8 cellular contexts compared by ENCODE assay signal in the genomic region with DNA sequence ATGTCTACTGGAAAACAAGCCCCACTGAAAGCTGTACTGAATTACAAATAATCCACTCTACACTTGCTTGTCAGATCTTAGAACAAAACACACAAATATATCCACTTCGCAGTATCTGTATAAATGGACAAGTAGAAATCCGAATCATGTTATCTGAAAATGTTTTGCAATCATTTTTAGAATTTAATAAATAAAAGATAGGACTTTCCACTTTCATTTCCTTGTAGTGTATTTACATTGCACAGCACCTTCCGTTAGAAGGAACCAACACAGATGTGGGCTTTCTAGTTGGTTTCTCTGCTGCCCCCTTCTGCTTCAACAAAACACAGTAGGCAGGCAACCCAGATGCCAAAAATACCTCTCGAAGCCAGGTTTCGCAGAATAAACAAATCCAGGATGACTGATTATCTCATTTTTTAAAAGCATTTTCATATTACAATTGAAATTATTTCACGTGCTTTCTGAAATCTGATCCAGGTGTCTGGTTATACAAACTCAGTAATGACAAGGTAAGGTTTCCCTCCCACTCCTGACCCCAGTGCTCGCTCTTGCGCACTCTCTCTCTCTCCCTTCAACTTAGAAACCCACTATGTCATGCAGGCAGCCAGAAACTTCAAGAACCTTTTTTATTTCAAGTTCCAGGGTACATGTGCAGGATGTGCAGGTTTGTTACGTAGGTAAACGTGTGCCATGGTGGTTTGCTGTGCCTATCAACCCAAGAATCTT.
A peak's percentile ranks its signal among the peaks of the same experiment; 100 is the strongest.
DNase-seq lines count a peak whose midpoint lies in the region; ATAC-seq and TF ChIP-seq lines count a peak whose summit lies in the region.

No MANE protein-coding gene starts in this region.

- POLR2A ChIA-PET in CD4-positive, alpha-beta T cell (lab: Charles Lee): no interaction called here
- POLR2A ChIA-PET in activated B cell treated with CpG ODN at 0.5 μM for 24 hours (lab: Charles Lee): interaction anchor here (0.8 kb wide), 1 partner anchor 162 kb away, joined by 5 read pairs; no protein-coding TSS in a partner anchor

- H3K4me3 ChIP-seq in effector memory CD4-positive, alpha-beta T cell (ENCODE audit: insufficient read depth, low read depth, low read length, poor library complexity, severe bottlenecking): no peak overlapping the region
- H3K4me3 ChIP-seq in mucosa of descending colon (no peak overlapping the region), ovary (no peak overlapping the region)

- TF ChIP-seq CTCF in CD4-positive, alpha-beta T cell (IDR thresholded peaks at IDR 0.05): peak; percentile 67
- no peak for TF ChIP-seq CTCF in activated B cell treated with CpG ODN at 0.5 μM for 24 hours (IDR thresholded peaks at IDR 0.05)
- TF ChIP-seq CTCF in mucosa of descending colon (IDR thresholded peaks at IDR 0.05): no peak
- peak in 1 of 3 donors; percentile 24 for TF ChIP-seq CTCF in ovary (IDR thresholded peaks at IDR 0.05)

- no peak for TF ChIP-seq POLR2A in ovary (IDR thresholded peaks at IDR 0.05)

- peak overlapping the region; percentile 88 for H3K27ac Mint-ChIP-seq in CD4-positive, alpha-beta T cell
- H3K27ac Mint-ChIP-seq in activated B cell treated with CpG ODN at 0.5 μM for 24 hours: peak overlapping the region; percentile 35

- CTCF ChIA-PET in CD4-positive, alpha-beta T cell (lab: Charles Lee): no interaction called here
- CTCF ChIA-PET in activated B cell treated with CpG ODN at 0.5 μM for 24 hours (lab: Charles Lee): interaction anchor here (0.9 kb wide), 1 partner anchor 964 kb away, joined by 3 read pairs; no protein-coding TSS in a partner anchor

- H3K4me1 ChIP-seq in effector memory CD4-positive, alpha-beta T cell (ENCODE audit: control insufficient read depth, insufficient read depth, low read length, poor library complexity, severe bottlenecking): no peaks in the 10 kb centered on the region
- H3K4me1 ChIP-seq in mucosa of descending colon (ENCODE audit: low read depth) (peaks cover 3% of the 10 kb centered on the region), ovary (ENCODE audit: insufficient read depth) (peaks cover 1% of the 10 kb centered on the region)

- no peaks in the 10 kb centered on the region for H3K36me3 ChIP-seq in effector memory CD4-positive, alpha-beta T cell (ENCODE audit: control insufficient read depth, insufficient read depth, low read length)
- H3K36me3 ChIP-seq in mucosa of descending colon (ENCODE audit: low read depth): no peaks in the 10 kb centered on the region
- H3K36me3 ChIP-seq in ovary: no peaks in the 10 kb centered on the region

- no peaks in the 10 kb centered on the region for H3K27me3 ChIP-seq in CD4-positive, alpha-beta T cell (ENCODE audit: control insufficient read depth, insufficient read depth, low read length)
- no peaks in the 10 kb centered on the region for H3K27me3 ChIP-seq in effector memory CD4-positive, alpha-beta T cell (replicated peaks; ENCODE audit: control insufficient read depth, insufficient read depth, low read length, poor library complexity, severe bottlenecking)
- H3K27me3 ChIP-seq in ovary: no peaks in the 10 kb centered on the region

- peak overlapping the region; percentile 34 for H3K27ac ChIP-seq in CD4-positive, alpha-beta T cell (ENCODE audit: low read depth, low read length)
- H3K27ac ChIP-seq in effector memory CD4-positive, alpha-beta T cell (ENCODE audit: insufficient read depth, low read length, poor library complexity, severe bottlenecking): peak overlapping the region; percentile 46
- H3K27ac ChIP-seq in ovary: no peak overlapping the region

- WGBS in ovary, 3 donors: 33 to 41% (median 34%) methylated on average over 10 of the region's 10 CpGs

- no peaks in the 10 kb centered on the region for H3K9me3 Mint-ChIP-seq in CD4-positive, alpha-beta T cell
- H3K9me3 Mint-ChIP-seq in activated B cell treated with CpG ODN at 0.5 μM for 24 hours: no peaks in the 10 kb centered on the region

- ATAC-seq in CD4-positive, alpha-beta T cell (ENCODE audit: poor library complexity): peak; percentile 93
- peak; percentile 83 for ATAC-seq in GM18909 (IDR thresholded peaks at IDR 0.05; ENCODE audit: poor library complexity, unreplicated experiment)
- ATAC-seq in HG03064 (IDR thresholded peaks at IDR 0.05; ENCODE audit: low read depth, unreplicated experiment): peak; percentile 81
- ATAC-seq in activated B cell treated with CpG ODN at 0.5 μM for 24 hours (ENCODE audit: low read depth): peak; percentile 89
- ATAC-seq in mucosa of descending colon: peak; percentile 83

- peak; percentile 9 to 70 (median 18) for DNase-seq in CD4-positive, alpha-beta T cell
- DNase-seq in NCI-H2196 (lab: John Stamatoyannopoulos, UW; ENCODE audit: unreplicated experiment): peak; percentile 36
- DNase-seq in activated B cell treated with CpG ODN at 0.5 μM for 24 hours: no peak
- peak in 2 of 3 donors; percentile 23 to 29 for DNase-seq in effector memory CD4-positive, alpha-beta T cell
- peak in 1 of 3 donors; percentile 50 for DNase-seq in mucosa of descending colon
- DNase-seq in ovary: no peak

- peaks cover 45% of the 10 kb centered on the region for H3K4me1 Mint-ChIP-seq in CD4-positive, alpha-beta T cell (ENCODE audit: low read depth)
- H3K4me1 Mint-ChIP-seq in activated B cell treated with CpG ODN at 0.5 μM for 24 hours: peaks cover 32% of the 10 kb centered on the region

- H3K4me3 Mint-ChIP-seq in CD4-positive, alpha-beta T cell: peak overlapping the region; percentile 64
- peak overlapping the region; percentile 38 for H3K4me3 Mint-ChIP-seq in activated B cell treated with CpG ODN at 0.5 μM for 24 hours

- intact Hi-C loops in CD4-positive, alpha-beta T cell (cut with DNase I, micrococcal nuclease): loop anchor here (1.0 to 10.0 kb wide), 3 partner anchors 105 to 962 kb away; a partner anchor contains a TSS
- intact Hi-C loops in activated B cell treated with CpG ODN at 0.5 μM for 24 hours (cut with micrococcal nuclease): loop anchor here (1.0 to 10.0 kb wide), 4 partner anchors 105 to 1040 kb away; no protein-coding TSS in a partner anchor
- intact Hi-C loops in mucosa of descending colon (cut with DNase I, micrococcal nuclease): no loop called here
- intact Hi-C loops in ovary (cut with DNase I): loop anchor here in 1 of 4 donors (10.0 kb wide), 1 partner anchor 962 kb away; a partner anchor contains a TSS

- H3K36me3 Mint-ChIP-seq in CD4-positive, alpha-beta T cell (ENCODE audit: low read depth): no peaks in the 10 kb centered on the region
- H3K36me3 Mint-ChIP-seq in activated B cell treated with CpG ODN at 0.5 μM for 24 hours (ENCODE audit: low read depth): peaks cover 7% of the 10 kb centered on the region

- no peaks in the 10 kb centered on the region for H3K9me3 ChIP-seq in CD4-positive, alpha-beta T cell (ENCODE audit: control insufficient read depth, low read length)
- H3K9me3 ChIP-seq in effector memory CD4-positive, alpha-beta T cell (ENCODE audit: control insufficient read depth, low read length): no peaks in the 10 kb centered on the region
- H3K9me3 ChIP-seq in mucosa of descending colon (no peaks in the 10 kb centered on the region), ovary (no peaks in the 10 kb centered on the region)

- H3K27me3 Mint-ChIP-seq in CD4-positive, alpha-beta T cell: no peaks in the 10 kb centered on the region
- H3K27me3 Mint-ChIP-seq in activated B cell treated with CpG ODN at 0.5 μM for 24 hours: no peaks in the 10 kb centered on the region

- TF ChIP-seq EP300 in ovary (IDR thresholded peaks at IDR 0.05): no peak

Comparison
In these comparisons a context has a peak if more than half of its experiments do, and no peak if none do; other contexts are left out.
1. DNase-seq: peak in CD4-positive, alpha-beta T cell (10 of 10), NCI-H2196 (single experiment) and effector memory CD4-positive, alpha-beta T cell (2 of 3); none in activated B cell treated with CpG ODN at 0.5 μM for 24 hours (single experiment) and ovary (0 of 5).
2. H3K27ac ChIP-seq: peak in CD4-positive, alpha-beta T cell (single experiment) and effector memory CD4-positive, alpha-beta T cell (single experiment); none in ovary (0 of 2).
3. intact Hi-C loops: an anchor here in CD4-positive, alpha-beta T cell (1.0 to 10.0 kb wide) and activated B cell treated with CpG ODN at 0.5 μM for 24 hours (1.0 to 10.0 kb wide); none called in mucosa of descending colon.
4. Peak in every context shown above with its lines, with median percentiles within 50 percentile points of each other: ATAC-seq.